In the genomic region with DNA sequence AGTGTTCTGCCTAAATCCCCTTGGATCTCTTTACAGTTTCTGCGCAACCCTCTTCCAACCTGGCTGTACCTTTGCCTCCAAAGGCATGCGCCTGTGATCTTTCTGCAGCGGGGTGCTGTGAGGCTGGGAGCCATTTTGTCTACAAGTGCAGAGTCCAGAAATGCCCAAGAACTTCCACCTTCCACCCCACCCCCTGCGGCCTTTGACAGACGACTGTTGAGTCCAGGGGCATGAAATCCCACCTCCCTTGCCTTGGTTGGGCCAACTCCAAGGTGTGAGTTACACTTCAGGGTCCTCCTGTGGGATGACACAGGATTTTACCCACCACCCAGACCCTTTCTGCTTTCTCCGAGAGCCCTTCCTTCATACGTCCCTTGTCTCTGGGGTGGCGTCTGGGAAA, we compare ENCODE assay signal across 28 cellular contexts. TPM values are rescaled to one million over a fixed set of nuclear protein-coding genes. Genes with fewer than 3 reads are reported as not detected.
"Had no signal": no experiment of that assay in that cellular context is flagged by ENCODE, and none has a peak within 500 bp of the region (broad histone marks: within the 10 kb centered on the region; RNA-seq: fewer than 3 reads in every experiment).

No MANE protein-coding gene starts in this region.

- H3K4me3 ChIP-seq: neural progenitor cell, pancreas, prostate gland, right atrium auricular region, right lobe of liver, skin epidermis, smooth muscle cell, spleen, suprapubic skin, testis, tibial artery, transverse colon, upper lobe of right lung, uterus had no signal

- H3K27me3 ChIP-seq: neural progenitor cell, pancreas, right atrium auricular region, right lobe of liver, suprapubic skin, testis, tibial artery, transverse colon, upper lobe of right lung, uterus had no signal

- H3K4me1 ChIP-seq: neural progenitor cell, pancreas, prostate gland, right atrium auricular region, right lobe of liver, spleen, testis, transverse colon, upper lobe of right lung, uterus had no signal

- H2AFZ ChIP-seq: neural progenitor cell had no signal

- H3K9ac ChIP-seq: neural progenitor cell had no signal

- H3K9me3 ChIP-seq: pancreas, prostate gland, right atrium auricular region, right lobe of liver, spleen, suprapubic skin, testis, tibial artery, transverse colon, upper lobe of right lung, uterus had no signal

- H3K27ac ChIP-seq: neural progenitor cell, pancreas, prostate gland, right atrium auricular region, right lobe of liver, skin epidermis, spleen, suprapubic skin, testis, tibial artery, transverse colon, upper lobe of right lung, uterus had no signal

- H3K36me3 ChIP-seq: neural progenitor cell, pancreas, prostate gland, right atrium auricular region, right lobe of liver, spleen, suprapubic skin, tibial artery, transverse colon, upper lobe of right lung, uterus had no signal

- DNase-seq: naive thymus-derived CD4-positive, alpha-beta T cell; natural killer cell; occipital lobe; pancreas; retina; right lobe of liver; spleen; stimulated activated CD4-positive, alpha-beta T cell treated with anti-CD3 and anti-CD28 coated beads, Interleukin-12 subunit alpha, Interleukin-12 subunit beta, amount 100 ng/mL, for 4 hours; stimulated activated CD4-positive, alpha-beta T cell treated with anti-CD3 and anti-CD28 coated beads, Interleukin-1b, Interleukin-23, amount 100 ng/mL, for 48 hours; stimulated activated CD4-positive, alpha-beta T cell treated with anti-CD3 and anti-CD28 coated beads, Interleukin-4, amount 100 ng/mL, for 1 hour; stimulated activated CD4-positive, alpha-beta T cell treated with anti-CD3 and anti-CD28 coated beads, Interleukin-4, amount 100 ng/mL, for 4 hours; stimulated activated CD8-positive, alpha-beta memory T cell treated with anti-CD3 and anti-CD28 coated beads, Interleukin-4, amount 100 ng/mL, for 48 hours; stimulated activated naive CD4-positive, alpha-beta T cell; stimulated activated naive CD8-positive, alpha-beta T cell treated with anti-CD3 and anti-CD28 coated beads, Interleukin-15, amount 100 ng/mL, for 72 hours; stimulated activated naive CD8-positive, alpha-beta T cell treated with anti-CD3 and anti-CD28 coated beads, Interleukin-15, Interleukin-2, amounts not matched to agents 100 U/mL and 50 U/mL, for 24 hours; substantia nigra; testis; transverse colon; upper lobe of right lung; uterus had no signal

- ATAC-seq: naive thymus-derived CD4-positive, alpha-beta T cell; natural killer cell; pancreas; right lobe of liver; stimulated activated memory B cell treated with anti-CD40 and anti-IgM and Interleukin-4, amounts not matched to agents 10 μg/mL and 1 μg/mL and 100 μg/mL, for 72 hours; stimulated activated naive CD8-positive, alpha-beta T cell treated with anti-CD3 and anti-CD28 coated beads, Interleukin-15, amount 100 ng/mL, for 72 hours; stimulated activated naive CD8-positive, alpha-beta T cell treated with anti-CD3 and anti-CD28 coated beads, Interleukin-15, Interleukin-2, amounts not matched to agents 100 U/mL and 50 U/mL, for 24 hours; upper lobe of right lung had no signal

- H3K4me2 ChIP-seq: neural progenitor cell, smooth muscle cell had no signal

RNA-seq across cellular contexts. Expression of a gene that starts 24.1 kb away (rescaled TPM):
- total RNA-seq: natural killer cell had no signal
- polyA plus RNA-seq: naive thymus-derived CD4-positive, alpha-beta T cell had no signal
